1 cellular context compared by ENCODE assay signal in genomic region chr11:94129505-94130335, GRCh38.
TF ChIP-seq lines count a peak whose summit lies in the region.

No MANE protein-coding gene starts in this region.

TF ChIP-seq in HepG2, 621 proteins besides CTCF, POLR2A, EP300 and RAD21 (continued from another document and continues in another):
- TF ChIP-seq ZBTB33 (CRISPR knock-in tag; IDR thresholded peaks at IDR 0.05) (0 out of 2 replicates have a peak, but pooled peaks have one; percentile 0), HOXA5 (CRISPR knock-in tag; IDR thresholded peaks at IDR 0.05) (no peak), ZNF614 (CRISPR knock-in tag; IDR thresholded peaks at IDR 0.05; ENCODE audit: borderline replicate concordance) (peak; percentile 37; the same call in 1 of the 2 replicates), ZFP36L2 (CRISPR knock-in tag; IDR thresholded peaks at IDR 0.05) (no peak), ZNF430 (CRISPR knock-in tag; IDR thresholded peaks at IDR 0.05) (no peak), ZNF33A (CRISPR knock-in tag; IDR thresholded peaks at IDR 0.05; ENCODE audit: borderline replicate concordance) (no peak), RORA (CRISPR knock-in tag; IDR thresholded peaks at IDR 0.05) (no peak), ZNF274 (CRISPR knock-in tag; IDR thresholded peaks at IDR 0.05) (0 out of 2 replicates have a peak, but pooled peaks have one; percentile 4), RFXAP (CRISPR knock-in tag; IDR thresholded peaks at IDR 0.05; ENCODE audit: borderline replicate concordance) (no peak), ZNF75D (CRISPR knock-in tag; IDR thresholded peaks at IDR 0.05; ENCODE audit: borderline replicate concordance) (no peak), HNF1B (CRISPR knock-in tag; IDR thresholded peaks at IDR 0.05) (0 out of 2 replicates have a peak, but pooled peaks have one; percentile 26), ZNF337 (CRISPR knock-in tag; IDR thresholded peaks at IDR 0.05; ENCODE audit: borderline replicate concordance, low read depth) (0 out of 2 replicates have a peak, but pooled peaks have one; percentile 30), JUN (CRISPR knock-in tag; IDR thresholded peaks at IDR 0.05) (no peak), ZNF121 (CRISPR knock-in tag; IDR thresholded peaks at IDR 0.05) (peak; percentile 32; the same call in 1 of the 2 replicates), HOXA7 (CRISPR knock-in tag; IDR thresholded peaks at IDR 0.05) (no peak), CENPX (CRISPR knock-in tag; IDR thresholded peaks at IDR 0.05) (no peak), ZNF501 (CRISPR knock-in tag; IDR thresholded peaks at IDR 0.05) (no peak), FOXP1 (IDR thresholded peaks at IDR 0.05) (no peak), FOXP1 (CRISPR knock-in tag; IDR thresholded peaks at IDR 0.05) (no peak), ZNF784 (CRISPR knock-in tag; IDR thresholded peaks at IDR 0.05; ENCODE audit: borderline replicate concordance) (no peak), HMGXB4 (CRISPR knock-in tag; IDR thresholded peaks at IDR 0.05; ENCODE audit: borderline replicate concordance in 1 of 2, low read depth in 1 of 2) (0 out of 4 replicates have a peak, but pooled peaks of 1 of the 2 experiments have one; percentile 1), CBX5 (CRISPR knock-in tag; IDR thresholded peaks at IDR 0.05; ENCODE audit: borderline replicate concordance) (no peak), ZFP82 (CRISPR knock-in tag; IDR thresholded peaks at IDR 0.05; ENCODE audit: borderline replicate concordance) (no peak), CAMTA2 (CRISPR knock-in tag; IDR thresholded peaks at IDR 0.05; ENCODE audit: borderline replicate concordance) (0 out of 2 replicates have a peak, but pooled peaks have one; percentile 12), HNRNPL (IDR thresholded peaks at IDR 0.05; ENCODE audit: low read depth, low read length) (0 out of 2 replicates have a peak, but pooled peaks have one; percentile 4), NONO (IDR thresholded peaks at IDR 0.05) (no peak), NONO (CRISPR knock-in tag; conservative IDR thresholded peaks at IDR 0.05) (no peak), MXD4 (CRISPR knock-in tag; IDR thresholded peaks at IDR 0.05) (0 out of 2 replicates have a peak, but pooled peaks have one; percentile 4)
- TF ChIP-seq, protein P1, sequence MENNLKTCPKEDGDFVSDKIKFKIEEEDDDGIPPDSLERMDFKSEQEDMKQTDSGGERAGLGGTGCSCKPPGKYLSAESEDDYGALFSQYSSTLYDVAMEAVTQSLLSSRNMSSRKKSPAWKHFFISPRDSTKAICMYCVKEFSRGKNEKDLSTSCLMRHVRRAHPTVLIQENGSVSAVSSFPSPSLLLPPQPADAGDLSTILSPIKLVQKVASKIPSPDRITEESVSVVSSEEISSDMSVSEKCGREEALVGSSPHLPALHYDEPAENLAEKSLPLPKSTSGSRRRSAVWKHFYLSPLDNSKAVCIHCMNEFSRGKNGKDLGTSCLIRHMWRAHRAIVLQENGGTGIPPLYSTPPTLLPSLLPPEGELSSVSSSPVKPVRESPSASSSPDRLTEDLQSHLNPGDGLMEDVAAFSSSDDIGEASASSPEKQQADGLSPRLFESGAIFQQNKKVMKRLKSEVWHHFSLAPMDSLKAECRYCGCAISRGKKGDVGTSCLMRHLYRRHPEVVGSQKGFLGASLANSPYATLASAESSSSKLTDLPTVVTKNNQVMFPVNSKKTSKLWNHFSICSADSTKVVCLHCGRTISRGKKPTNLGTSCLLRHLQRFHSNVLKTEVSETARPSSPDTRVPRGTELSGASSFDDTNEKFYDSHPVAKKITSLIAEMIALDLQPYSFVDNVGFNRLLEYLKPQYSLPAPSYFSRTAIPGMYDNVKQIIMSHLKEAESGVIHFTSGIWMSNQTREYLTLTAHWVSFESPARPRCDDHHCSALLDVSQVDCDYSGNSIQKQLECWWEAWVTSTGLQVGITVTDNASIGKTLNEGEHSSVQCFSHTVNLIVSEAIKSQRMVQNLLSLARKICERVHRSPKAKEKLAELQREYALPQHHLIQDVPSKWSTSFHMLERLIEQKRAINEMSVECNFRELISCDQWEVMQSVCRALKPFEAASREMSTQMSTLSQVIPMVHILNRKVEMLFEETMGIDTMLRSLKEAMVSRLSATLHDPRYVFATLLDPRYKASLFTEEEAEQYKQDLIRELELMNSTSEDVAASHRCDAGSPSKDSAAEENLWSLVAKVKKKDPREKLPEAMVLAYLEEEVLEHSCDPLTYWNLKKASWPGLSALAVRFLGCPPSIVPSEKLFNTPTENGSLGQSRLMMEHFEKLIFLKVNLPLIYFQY (CRISPR knock-in tag; IDR thresholded peaks at IDR 0.05; ENCODE audit: borderline replicate concordance) = peak; percentile 57; the same call in 1 of the 2 replicates
- TF ChIP-seq, protein P2, sequence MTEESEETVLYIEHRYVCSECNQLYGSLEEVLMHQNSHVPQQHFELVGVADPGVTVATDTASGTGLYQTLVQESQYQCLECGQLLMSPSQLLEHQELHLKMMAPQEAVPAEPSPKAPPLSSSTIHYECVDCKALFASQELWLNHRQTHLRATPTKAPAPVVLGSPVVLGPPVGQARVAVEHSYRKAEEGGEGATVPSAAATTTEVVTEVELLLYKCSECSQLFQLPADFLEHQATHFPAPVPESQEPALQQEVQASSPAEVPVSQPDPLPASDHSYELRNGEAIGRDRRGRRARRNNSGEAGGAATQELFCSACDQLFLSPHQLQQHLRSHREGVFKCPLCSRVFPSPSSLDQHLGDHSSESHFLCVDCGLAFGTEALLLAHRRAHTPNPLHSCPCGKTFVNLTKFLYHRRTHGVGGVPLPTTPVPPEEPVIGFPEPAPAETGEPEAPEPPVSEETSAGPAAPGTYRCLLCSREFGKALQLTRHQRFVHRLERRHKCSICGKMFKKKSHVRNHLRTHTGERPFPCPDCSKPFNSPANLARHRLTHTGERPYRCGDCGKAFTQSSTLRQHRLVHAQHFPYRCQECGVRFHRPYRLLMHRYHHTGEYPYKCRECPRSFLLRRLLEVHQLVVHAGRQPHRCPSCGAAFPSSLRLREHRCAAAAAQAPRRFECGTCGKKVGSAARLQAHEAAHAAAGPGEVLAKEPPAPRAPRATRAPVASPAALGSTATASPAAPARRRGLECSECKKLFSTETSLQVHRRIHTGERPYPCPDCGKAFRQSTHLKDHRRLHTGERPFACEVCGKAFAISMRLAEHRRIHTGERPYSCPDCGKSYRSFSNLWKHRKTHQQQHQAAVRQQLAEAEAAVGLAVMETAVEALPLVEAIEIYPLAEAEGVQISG (CRISPR knock-in tag; IDR thresholded peaks at IDR 0.05) = no peak
- TF ChIP-seq, protein P3, sequence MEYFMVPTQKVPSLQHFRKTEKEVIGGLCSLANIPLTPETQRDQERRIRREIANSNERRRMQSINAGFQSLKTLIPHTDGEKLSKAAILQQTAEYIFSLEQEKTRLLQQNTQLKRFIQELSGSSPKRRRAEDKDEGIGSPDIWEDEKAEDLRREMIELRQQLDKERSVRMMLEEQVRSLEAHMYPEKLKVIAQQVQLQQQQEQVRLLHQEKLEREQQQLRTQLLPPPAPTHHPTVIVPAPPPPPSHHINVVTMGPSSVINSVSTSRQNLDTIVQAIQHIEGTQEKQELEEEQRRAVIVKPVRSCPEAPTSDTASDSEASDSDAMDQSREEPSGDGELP (IDR thresholded peaks at IDR 0.05; ENCODE audit: borderline replicate concordance, low read depth) = peak; percentile 74; the same call in 1 of the 2 replicates
- TF ChIP-seq, protein P4, sequence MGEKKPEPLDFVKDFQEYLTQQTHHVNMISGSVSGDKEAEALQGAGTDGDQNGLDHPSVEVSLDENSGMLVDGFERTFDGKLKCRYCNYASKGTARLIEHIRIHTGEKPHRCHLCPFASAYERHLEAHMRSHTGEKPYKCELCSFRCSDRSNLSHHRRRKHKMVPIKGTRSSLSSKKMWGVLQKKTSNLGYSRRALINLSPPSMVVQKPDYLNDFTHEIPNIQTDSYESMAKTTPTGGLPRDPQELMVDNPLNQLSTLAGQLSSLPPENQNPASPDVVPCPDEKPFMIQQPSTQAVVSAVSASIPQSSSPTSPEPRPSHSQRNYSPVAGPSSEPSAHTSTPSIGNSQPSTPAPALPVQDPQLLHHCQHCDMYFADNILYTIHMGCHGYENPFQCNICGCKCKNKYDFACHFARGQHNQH (CRISPR knock-in tag; IDR thresholded peaks at IDR 0.05) = peak; percentile 18; the same call in 1 of the 2 replicates
- TF ChIP-seq, protein P5, sequence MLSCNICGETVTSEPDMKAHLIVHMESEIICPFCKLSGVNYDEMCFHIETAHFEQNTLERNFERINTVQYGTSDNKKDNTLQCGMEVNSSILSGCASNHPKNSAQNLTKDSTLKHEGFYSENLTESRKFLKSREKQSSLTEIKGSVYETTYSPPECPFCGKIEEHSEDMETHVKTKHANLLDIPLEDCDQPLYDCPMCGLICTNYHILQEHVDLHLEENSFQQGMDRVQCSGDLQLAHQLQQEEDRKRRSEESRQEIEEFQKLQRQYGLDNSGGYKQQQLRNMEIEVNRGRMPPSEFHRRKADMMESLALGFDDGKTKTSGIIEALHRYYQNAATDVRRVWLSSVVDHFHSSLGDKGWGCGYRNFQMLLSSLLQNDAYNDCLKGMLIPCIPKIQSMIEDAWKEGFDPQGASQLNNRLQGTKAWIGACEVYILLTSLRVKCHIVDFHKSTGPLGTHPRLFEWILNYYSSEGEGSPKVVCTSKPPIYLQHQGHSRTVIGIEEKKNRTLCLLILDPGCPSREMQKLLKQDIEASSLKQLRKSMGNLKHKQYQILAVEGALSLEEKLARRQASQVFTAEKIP (CRISPR knock-in tag; IDR thresholded peaks at IDR 0.05; ENCODE audit: borderline replicate concordance) = no peak
- TF ChIP-seq, protein P6, sequence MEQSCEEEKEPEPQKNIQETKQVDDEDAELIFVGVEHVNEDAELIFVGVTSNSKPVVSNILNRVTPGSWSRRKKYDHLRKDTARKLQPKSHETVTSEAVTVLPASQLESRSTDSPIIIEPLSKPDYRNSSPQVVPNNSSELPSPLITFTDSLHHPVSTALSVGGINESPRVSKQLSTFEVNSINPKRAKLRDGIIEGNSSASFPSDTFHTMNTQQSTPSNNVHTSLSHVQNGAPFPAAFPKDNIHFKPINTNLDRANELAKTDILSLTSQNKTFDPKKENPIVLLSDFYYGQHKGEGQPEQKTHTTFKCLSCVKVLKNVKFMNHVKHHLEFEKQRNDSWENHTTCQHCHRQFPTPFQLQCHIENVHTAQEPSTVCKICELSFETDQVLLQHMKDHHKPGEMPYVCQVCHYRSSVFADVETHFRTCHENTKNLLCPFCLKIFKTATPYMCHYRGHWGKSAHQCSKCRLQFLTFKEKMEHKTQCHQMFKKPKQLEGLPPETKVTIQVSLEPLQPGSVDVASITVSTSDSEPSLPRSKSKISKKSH (CRISPR knock-in tag; IDR thresholded peaks at IDR 0.05; ENCODE audit: borderline replicate concordance) = 0 out of 2 replicates have a peak, but pooled peaks have one; percentile 1
- TF ChIP-seq, protein P7, sequence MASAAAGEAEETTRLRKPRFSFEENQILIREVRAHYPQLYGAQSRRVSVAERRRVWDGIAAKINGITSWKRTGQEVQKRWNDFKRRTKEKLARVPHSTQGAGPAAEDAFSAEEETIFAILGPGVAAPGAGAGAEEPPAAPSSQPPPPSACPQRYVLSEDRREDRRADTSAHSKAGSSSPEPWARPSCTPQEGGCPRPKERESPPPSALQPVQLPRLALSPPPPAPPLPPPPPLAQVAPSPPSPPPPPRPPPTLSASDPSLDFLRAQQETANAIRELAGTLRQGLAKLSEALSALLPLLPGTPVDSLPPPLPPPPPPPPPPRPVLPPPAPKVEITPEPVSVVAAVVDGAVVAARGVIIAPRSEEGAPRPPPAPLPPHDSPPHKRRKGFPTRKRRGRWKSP (CRISPR knock-in tag; IDR thresholded peaks at IDR 0.05) = no peak
- TF ChIP-seq, protein P8, sequence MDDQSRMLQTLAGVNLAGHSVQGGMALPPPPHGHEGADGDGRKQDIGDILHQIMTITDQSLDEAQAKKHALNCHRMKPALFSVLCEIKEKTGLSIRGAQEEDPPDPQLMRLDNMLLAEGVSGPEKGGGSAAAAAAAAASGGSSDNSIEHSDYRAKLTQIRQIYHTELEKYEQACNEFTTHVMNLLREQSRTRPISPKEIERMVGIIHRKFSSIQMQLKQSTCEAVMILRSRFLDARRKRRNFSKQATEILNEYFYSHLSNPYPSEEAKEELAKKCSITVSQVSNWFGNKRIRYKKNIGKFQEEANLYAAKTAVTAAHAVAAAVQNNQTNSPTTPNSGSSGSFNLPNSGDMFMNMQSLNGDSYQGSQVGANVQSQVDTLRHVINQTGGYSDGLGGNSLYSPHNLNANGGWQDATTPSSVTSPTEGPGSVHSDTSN (CRISPR knock-in tag; IDR thresholded peaks at IDR 0.05; ENCODE audit: borderline replicate concordance) = no peak
